Comparison of ENCODE assay signal across 19 cellular contexts in the genomic region with DNA sequence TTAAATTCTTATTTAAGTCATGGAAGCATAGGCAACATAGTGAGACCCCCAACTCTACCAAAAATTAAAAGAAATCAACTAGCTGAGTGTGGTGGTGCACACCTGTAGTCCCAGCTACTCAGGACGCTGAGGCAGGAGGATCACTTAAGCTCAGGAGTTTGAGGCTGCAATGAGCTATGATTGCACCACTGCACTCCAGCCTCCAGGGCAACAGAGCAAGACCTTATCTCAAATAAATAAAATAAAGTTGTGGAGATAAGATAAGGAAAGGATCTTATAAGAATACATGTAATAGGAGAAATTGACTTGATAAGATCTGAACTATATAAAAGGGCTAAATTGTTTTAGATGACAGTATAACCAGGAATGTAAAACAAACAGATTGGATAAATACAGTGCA. TPM values are rescaled to one million over a fixed set of nuclear protein-coding genes. Genes with fewer than 3 reads are reported as not detected.
DNase-seq lines count a peak whose midpoint lies in the region; ATAC-seq and TF ChIP-seq lines count a peak whose summit lies in the region.
"Had no signal": no experiment of that assay in that cellular context is flagged by ENCODE, and none has a peak within 500 bp of the region (broad histone marks: within the 10 kb centered on the region; RNA-seq: fewer than 3 reads in every experiment).

No MANE protein-coding gene starts in this region.

- no peaks in the 10 kb centered on the region for H4K20me1 ChIP-seq in MM.1S (ENCODE audit: insufficient read depth, low read length)

- no peak for TF ChIP-seq POLR2A in vagina (IDR thresholded peaks at IDR 0.05)

- H3F3A ChIP-seq in MM.1S (ENCODE audit: insufficient read depth, low read length): no peaks in the 10 kb centered on the region

- no peak for ATAC-seq in stimulated activated naive B cell treated with anti-CD40 and anti-IgM and Interleukin-4, amounts not matched to agents 10 μg/mL and 1 μg/mL and 100 μg/mL, for 72 hours (replicated peaks)
- ATAC-seq: psoas muscle, Right ventricle myocardium inferior had no signal

- no peak overlapping the region for H3K9ac ChIP-seq in MM.1S (ENCODE audit: low read length)

- H3K27me3 ChIP-seq in MM.1S (replicated peaks; ENCODE audit: insufficient read depth, low read length) (peaks cover 15% of the 10 kb centered on the region), HAP-1 (ENCODE audit: low read depth) (peaks cover 21% of the 10 kb centered on the region), vagina (no peaks in the 10 kb centered on the region)

- no peak overlapping the region for H2AFZ ChIP-seq in MM.1S (ENCODE audit: low read length)

- in situ Hi-C loops in HAP-1 (cut with MboI; ENCODE audit: low sequenced_read_pairs): no loop called here

- H3K79me2 ChIP-seq in MM.1S (ENCODE audit: low read length): no peaks in the 10 kb centered on the region

- 0 out of 2 replicates have a peak, but pooled peaks have one; percentile 3 for TF ChIP-seq CTCF in MM.1S (IDR thresholded peaks at IDR 0.05; ENCODE audit: low read length)
- no peak for TF ChIP-seq CTCF in brain (conservative IDR thresholded peaks at IDR 0.05)
- TF ChIP-seq CTCF in vagina (IDR thresholded peaks at IDR 0.05): no peak

- H3K27ac Mint-ChIP-seq in activated T-cell treated with anti-CD3 and anti-CD28 coated beads, Interleukin-2, amount 50 U/mL, for 24 hours: peak overlapping the region; percentile 15
- no peak overlapping the region for H3K27ac Mint-ChIP-seq in brain
- H3K27ac Mint-ChIP-seq in stimulated activated naive B cell treated with anti-CD40 and anti-IgM and Interleukin-4, amounts not matched to agents 10 μg/mL and 1 μg/mL and 100 μg/mL, for 72 hours: peak overlapping the region; percentile 98
- H3K27ac Mint-ChIP-seq: nephron progenitor cell had no signal

- no peak overlapping the region for H3K4me3 ChIP-seq in MM.1S (ENCODE audit: low read length)
- no peak overlapping the region for H3K4me3 ChIP-seq in HAP-1
- no peak overlapping the region for H3K4me3 ChIP-seq in vagina
- H3K4me3 ChIP-seq: GM12878, psoas muscle had no signal

- peaks cover 6% of the 10 kb centered on the region for H3K27me3 Mint-ChIP-seq in activated T-cell treated with anti-CD3 and anti-CD28 coated beads, Interleukin-2, amount 50 U/mL, for 24 hours
- H3K27me3 Mint-ChIP-seq in brain: peaks cover 66% of the 10 kb centered on the region
- peaks cover 0 to 3% of the 10 kb centered on the region in 2 donors for H3K27me3 Mint-ChIP-seq in stimulated activated naive B cell treated with anti-CD40 and anti-IgM and Interleukin-4, amounts not matched to agents 10 μg/mL and 1 μg/mL and 100 μg/mL, for 72 hours

- no peaks in the 10 kb centered on the region for H3K9me3 Mint-ChIP-seq in activated T-cell treated with anti-CD3 and anti-CD28 coated beads, Interleukin-2, amount 50 U/mL, for 24 hours
- peaks cover 0 to 2% (median 0%) of the 10 kb centered on the region in 5 experiments for H3K9me3 Mint-ChIP-seq in brain
- no peaks in the 10 kb centered on the region for H3K9me3 Mint-ChIP-seq in stimulated activated naive B cell treated with anti-CD40 and anti-IgM and Interleukin-4, amounts not matched to agents 10 μg/mL and 1 μg/mL and 100 μg/mL, for 72 hours
- H3K9me3 Mint-ChIP-seq: nephron progenitor cell had no signal

- DNase-seq in activated T-cell treated with anti-CD3 and anti-CD28 coated beads, Interleukin-2, amount 50 U/mL, for 24 hours: no peak
- DNase-seq in activated T-cell treated with anti-CD3 and anti-CD28 coated beads, Interleukin-2, amount 50 U/mL, for 1 hour: no peak
- DNase-seq in MM.1S: no peak
- DNase-seq in stimulated activated naive B cell treated with anti-CD40 and anti-IgM and Interleukin-4, amounts not matched to agents 10 μg/mL and 1 μg/mL and 100 μg/mL, for 72 hours: no peak
- no peak for DNase-seq in HAP-1 (ENCODE audit: low spot score in 2 of 2)
- DNase-seq in HuH-7 (ENCODE audit: low spot score): no peak
- DNase-seq in vagina (ENCODE audit: extremely low spot score in 2 of 2): no peak
- DNase-seq: activated naive CD4-positive, alpha-beta T cell treated with anti-CD3 and anti-CD28 coated beads, Interleukin-2, amount 50 U/mL, for 16 hours; COR-L47; mesenchymal stem cell; NCI-H2029 treated with DMSO at 0.1 percent for 48 hours; NCI-H510A; nephron progenitor cell; psoas muscle; WERI-Rb-1 had no signal

- no peaks in the 10 kb centered on the region for H3K9me2 ChIP-seq in MM.1S (replicated peaks; ENCODE audit: insufficient read depth, low read length)

- no peak overlapping the region for H3K4me2 ChIP-seq in MM.1S (ENCODE audit: low read depth, low read length)

- H3K4me1 Mint-ChIP-seq in activated T-cell treated with anti-CD3 and anti-CD28 coated beads, Interleukin-2, amount 50 U/mL, for 24 hours (ENCODE audit: low read depth): peaks cover 68% of the 10 kb centered on the region
- peaks cover 16% of the 10 kb centered on the region for H3K4me1 Mint-ChIP-seq in brain
- peaks cover 39 to 59% of the 10 kb centered on the region in 2 donors for H3K4me1 Mint-ChIP-seq in stimulated activated naive B cell treated with anti-CD40 and anti-IgM and Interleukin-4, amounts not matched to agents 10 μg/mL and 1 μg/mL and 100 μg/mL, for 72 hours

- H3K27ac ChIP-seq in MM.1S (ENCODE audit: low read length) (no peak overlapping the region), vagina (no peak overlapping the region)
- H3K27ac ChIP-seq: psoas muscle, WERI-Rb-1 had no signal

- H3K4me1 ChIP-seq in MM.1S (ENCODE audit: low read length): peaks cover 11% of the 10 kb centered on the region; the same call in 1 of the 2 replicates
- H3K4me1 ChIP-seq in HAP-1: peaks cover 9% of the 10 kb centered on the region
- peaks cover 21% of the 10 kb centered on the region for H3K4me1 ChIP-seq in vagina

- H3K36me3 Mint-ChIP-seq in activated T-cell treated with anti-CD3 and anti-CD28 coated beads, Interleukin-2, amount 50 U/mL, for 24 hours (ENCODE audit: low read depth): peaks cover 20% of the 10 kb centered on the region
- no peaks in the 10 kb centered on the region for H3K36me3 Mint-ChIP-seq in brain
- peaks cover 10 to 16% of the 10 kb centered on the region in 2 donors for H3K36me3 Mint-ChIP-seq in stimulated activated naive B cell treated with anti-CD40 and anti-IgM and Interleukin-4, amounts not matched to agents 10 μg/mL and 1 μg/mL and 100 μg/mL, for 72 hours

- intact Hi-C loops in vagina (cut with DNase I): no loop called here

- H3K36me3 ChIP-seq in MM.1S (replicated peaks; ENCODE audit: insufficient read depth, low read length) (no peaks in the 10 kb centered on the region), HAP-1 (replicated peaks) (no peaks in the 10 kb centered on the region), vagina (no peaks in the 10 kb centered on the region)
- H3K36me3 ChIP-seq: WERI-Rb-1 had no signal

- H3K4me3 Mint-ChIP-seq in activated T-cell treated with anti-CD3 and anti-CD28 coated beads, Interleukin-2, amount 50 U/mL, for 24 hours: peak overlapping the region; percentile 88
- H3K4me3 Mint-ChIP-seq in brain: peak overlapping the region in 3 of 5 experiments; percentile 54 to 85 (median 82)
- peak overlapping the region in 1 of 2 donors; percentile 88 for H3K4me3 Mint-ChIP-seq in stimulated activated naive B cell treated with anti-CD40 and anti-IgM and Interleukin-4, amounts not matched to agents 10 μg/mL and 1 μg/mL and 100 μg/mL, for 72 hours

- H3K9me3 ChIP-seq in MM.1S (replicated peaks; ENCODE audit: insufficient read depth, low read length) (no peaks in the 10 kb centered on the region), HAP-1 (no peaks in the 10 kb centered on the region), vagina (no peaks in the 10 kb centered on the region)
- H3K9me3 ChIP-seq: psoas muscle had no signal

RNA-seq across cellular contexts. Expression of gene BATF3, which starts 2.3 kb away (rescaled TPM):
- 1.8 TPM for polyA plus RNA-seq in brain (ENCODE audit: insufficient read depth, low read depth, low replicate concordance)
- total RNA-seq in vagina: 7.9 TPM
- polyA plus RNA-seq: keratinocyte had no signal

Comparison
In these comparisons a context has a peak if more than half of its experiments do, and no peak if none do; other contexts are left out.
1. H3K27ac Mint-ChIP-seq: peak in activated T-cell treated with anti-CD3 and anti-CD28 coated beads, Interleukin-2, amount 50 U/mL, for 24 hours (single experiment) and stimulated activated naive B cell treated with anti-CD40 and anti-IgM and Interleukin-4, amounts not matched to agents 10 μg/mL and 1 μg/mL and 100 μg/mL, for 72 hours (single experiment); none in brain (0 of 5).